Comparison of ENCODE assay signal across 24 cellular contexts in genomic region chr3:189119947-189120346, GRCh38. TPM values are rescaled to one million over a fixed set of nuclear protein-coding genes. Genes with fewer than 3 reads are reported as not detected.
A peak's percentile ranks its signal among the peaks of the same experiment; 100 is the strongest.
DNase-seq lines count a peak whose midpoint lies in the region; ATAC-seq and TF ChIP-seq lines count a peak whose summit lies in the region.
"Had no signal": no experiment of that assay in that cellular context is flagged by ENCODE, and none has a peak within 500 bp of the region (broad histone marks: within the 10 kb centered on the region; RNA-seq: fewer than 3 reads in every experiment).

No MANE protein-coding gene starts in this region.

- peaks cover 5% of the 10 kb centered on the region; the same call in 1 of the 2 replicates for H3K9me2 ChIP-seq in GM23338 (ENCODE audit: insufficient read depth)

- intact Hi-C loops in psoas muscle (cut with DNase I) (no loop called here), uterus (cut with DNase I; ENCODE audit: low total_unique reads) (no loop called here)

- H3K36me3 ChIP-seq in psoas muscle (ENCODE audit: insufficient read depth in 1 of 2, low read depth in 1 of 2) (no peaks in the 10 kb centered on the region), uterus (no peaks in the 10 kb centered on the region), GM23338 (ENCODE audit: insufficient read depth) (no peaks in the 10 kb centered on the region)
- H3K36me3 ChIP-seq: BLaER1, Peyer's patch had no signal

- peaks cover 0 to 11% of the 10 kb centered on the region in 2 donors for H3K9me3 Mint-ChIP-seq in effector memory CD8-positive, alpha-beta T cell
- H3K9me3 Mint-ChIP-seq in GM23338, result peaks cover 11% of the 10 kb centered on the region

- peaks cover 6 to 33% of the 10 kb centered on the region in 2 donors for H3K4me1 Mint-ChIP-seq in effector memory CD8-positive, alpha-beta T cell (ENCODE audit: low read depth in 2 of 2)
- H3K4me1 Mint-ChIP-seq in GM23338, result peaks cover 2% of the 10 kb centered on the region; the same call in 2 of the 3 replicates
- H3K4me1 Mint-ChIP-seq: IgD-negative memory B cell had no signal

- no peak overlapping the region for H3K4me2 ChIP-seq in GM23338
- H3K4me2 ChIP-seq: BLaER1, KMS-11 had no signal

- no peaks in the 10 kb centered on the region for H3K9me3 ChIP-seq in psoas muscle
- no peaks in the 10 kb centered on the region for H3K9me3 ChIP-seq in uterus
- H3K9me3 ChIP-seq: Peyer's patch had no signal

- H3K27ac ChIP-seq in psoas muscle (peak overlapping the region; percentile 78), uterus (peak overlapping the region; percentile 22 to 87), GM23338 (ENCODE audit: low read depth) (no peak overlapping the region)
- H3K27ac ChIP-seq: BLaER1, GM23248, KMS-11, Peyer's patch had no signal

- TF ChIP-seq POLR2A in uterus (IDR thresholded peaks at IDR 0.05), result no peak

- H3K4me3 ChIP-seq in psoas muscle (no peak overlapping the region), uterus (no peak overlapping the region), GM23338 (no peak overlapping the region)
- H3K4me3 ChIP-seq: BLaER1, GM23248, Peyer's patch had no signal

- peaks cover 6% of the 10 kb centered on the region for H3K36me3 Mint-ChIP-seq in effector memory CD8-positive, alpha-beta T cell (ENCODE audit: insufficient read depth)
- H3K36me3 Mint-ChIP-seq in GM23338 (ENCODE audit: low read depth), result no peaks in the 10 kb centered on the region; the same call in 2 of the 3 replicates
- H3K36me3 Mint-ChIP-seq: IgD-negative memory B cell had no signal

- H3K27me3 ChIP-seq in psoas muscle (ENCODE audit: insufficient read depth in 3 of 3, low read length in 2 of 3) (no peaks in the 10 kb centered on the region), uterus (no peaks in the 10 kb centered on the region), GM23338 (ENCODE audit: insufficient read depth) (no peaks in the 10 kb centered on the region)
- H3K27me3 ChIP-seq: BLaER1, Peyer's patch had no signal

- H4K20me1 ChIP-seq in GM23338 (replicated peaks; ENCODE audit: insufficient read depth), result no peaks in the 10 kb centered on the region
- H4K20me1 ChIP-seq: BLaER1 had no signal

- no peak for ATAC-seq in effector memory CD8-positive, alpha-beta T cell (replicated peaks)
- ATAC-seq in psoas muscle, result no peak
- ATAC-seq in GM23338, result no peak
- ATAC-seq in HG02759 (IDR thresholded peaks at IDR 0.05; ENCODE audit: unreplicated experiment), result no peak

- H3K27ac Mint-ChIP-seq in effector memory CD8-positive, alpha-beta T cell, result peak overlapping the region; percentile 92 to 99
- H3K27ac Mint-ChIP-seq in GM23338, result no peak overlapping the region
- H3K27ac Mint-ChIP-seq: CD4-positive, CD25-positive, alpha-beta regulatory T cell; H9; IgD-negative memory B cell had no signal

- H2AFZ ChIP-seq in GM23338, result no peak overlapping the region
- H2AFZ ChIP-seq: GM23248 had no signal

- WGBS in psoas muscle, 3 donors, result 85 to 94% (median 94%) methylated on average over 3 of the region's 3 CpGs

- H3K79me2 ChIP-seq in GM23338 (replicated peaks; ENCODE audit: insufficient read depth), result no peaks in the 10 kb centered on the region

- no peaks in the 10 kb centered on the region for H3F3A ChIP-seq in GM23338 (replicated peaks; ENCODE audit: low read depth)

- H3K4me1 ChIP-seq in psoas muscle (peaks cover 34% of the 10 kb centered on the region), uterus (peaks cover 0 to 3% of the 10 kb centered on the region in 2 donors), GM23338 (ENCODE audit: insufficient read depth) (no peaks in the 10 kb centered on the region; the same call in 1 of the 2 replicates)
- H3K4me1 ChIP-seq: BLaER1 had no signal

- DNase-seq in GM03348 (ENCODE audit: low spot score), result peak; percentile 16
- no peak for DNase-seq in effector memory CD8-positive, alpha-beta T cell
- DNase-seq in psoas muscle, result no peak
- no peak for DNase-seq in uterus
- DNase-seq in GM23338 (ENCODE audit: low spot score), result no peak
- no peak for DNase-seq in hypothalamus (lab: John Stamatoyannopoulos, UW)
- DNase-seq: CD4-positive, CD25-positive, alpha-beta regulatory T cell; DMS53; GM23248; H9; MM.1S; NCI-H1048; NCI-H1417; NCI-H1694; NCI-H2029 treated with DMSO at 0.1 percent for 48 hours; NCI-H2227 treated with DMSO at 0.1 percent for 48 hours; NCI-H526 treated with DMSO at 0.1 percent for 48 hours; Peyer's patch; SHP77 treated with DMSO at 0.1 percent for 48 hours had no signal

- no peaks in the 10 kb centered on the region for H3K27me3 Mint-ChIP-seq in effector memory CD8-positive, alpha-beta T cell
- peaks cover 2% of the 10 kb centered on the region for H3K27me3 Mint-ChIP-seq in GM23338 (ENCODE audit: insufficient read depth, low read depth, poor library complexity)
- H3K27me3 Mint-ChIP-seq: CD4-positive, CD25-positive, alpha-beta regulatory T cell had no signal

- no peak overlapping the region for H3K4me3 Mint-ChIP-seq in effector memory CD8-positive, alpha-beta T cell
- no peak overlapping the region for H3K4me3 Mint-ChIP-seq in GM23338
- H3K4me3 Mint-ChIP-seq: CD4-positive, CD25-positive, alpha-beta regulatory T cell; H9; IgD-negative memory B cell had no signal

- TF ChIP-seq CTCF in psoas muscle (IDR thresholded peaks at IDR 0.05) (no peak), uterus (IDR thresholded peaks at IDR 0.05) (no peak), GM23338 (conservative IDR thresholded peaks at IDR 0.05; ENCODE audit: low read depth in 2 of 2) (no peak)

TF ChIP-seq in GM23338, 12 proteins besides CTCF, POLR2A, EP300 and RAD21 (continues in another document):
- TF ChIP-seq NANOG (IDR thresholded peaks at IDR 0.05; ENCODE audit: borderline replicate concordance) (no peak), EZH2phosphoT487 (IDR thresholded peaks at IDR 0.05; ENCODE audit: unreplicated experiment) (no peak), ETS1 (IDR thresholded peaks at IDR 0.05) (no peak)

RNA-seq across cellular contexts. Expression of gene TPRG1, which starts 51.8 kb away (rescaled TPM):
- 10 to 100 TPM in 3 of 4 donors, 1 to 10 TPM in 1; 6.1 to 24.5 (median 11.9) TPM for total RNA-seq in psoas muscle
- 1 to 10 TPM in 2 of 3 donors, under 1 TPM in 1; 0.78 to 9.9 (median 1.6) TPM for polyA plus RNA-seq in psoas muscle
- total RNA-seq in uterus, result 10 to 100 TPM in 1 of 4 donors, 1 to 10 TPM in 3; 7.7 to 29.4 (median 8.3) TPM
- 0.35 and 1.7 TPM in 2 replicates for total RNA-seq in GM23338 (2014; rRNA removed; shearing (Covaris generic))
- 0.26 and 0.74 TPM in 2 replicates for polyA plus RNA-seq in GM23338 (2016; fragmentation: Nextera tagmentation; extraction: Ambion mirVana)
- total RNA-seq: G401, GM23248 had no signal
- polyA plus RNA-seq: GM23248, IgD-negative memory B cell had no signal
